Comparison of ENCODE assay signal across 9 cellular contexts in genomic region chr11:64267207-64267945, GRCh38. TPM values are rescaled to one million over a fixed set of nuclear protein-coding genes. Genes with fewer than 3 reads are reported as not detected.
DNase-seq lines count a peak whose midpoint lies in the region; ATAC-seq and TF ChIP-seq lines count a peak whose summit lies in the region.
"Had no signal": no experiment of that assay in that cellular context is flagged by ENCODE, and none has a peak within 500 bp of the region (broad histone marks: within the 10 kb centered on the region; RNA-seq: fewer than 3 reads in every experiment).

No MANE protein-coding gene starts in this region.

- H3K4me3 Mint-ChIP-seq in glutamatergic neuron (ENCODE audit: unreplicated experiment), result peak overlapping the region; percentile 55

- peaks cover 16% of the 10 kb centered on the region for H3K9me3 Mint-ChIP-seq in glutamatergic neuron (ENCODE audit: unreplicated experiment)
- H3K9me3 Mint-ChIP-seq: effector memory CD8-positive, alpha-beta T cell had no signal

- H3K4me3 ChIP-seq in HCT116 (replicated peaks in 1 of 2; ENCODE audit: low read depth in 1 of 2, low read length in 2 of 2) (no peak overlapping the region), RWPE2 (ENCODE audit: severe bottlenecking) (no peak overlapping the region), skeletal muscle tissue (ENCODE audit: low read length in 3 of 3) (no peak overlapping the region)

- no TSS peak for BruUV-seq in HCT116 (replicated peaks; lab: Mats Ljungman, UMichigan)

- DNase-seq in HCT116 (ENCODE audit: low read depth, low spot score) (no peak), RWPE2 (ENCODE audit: low spot score) (no peak), glutamatergic neuron (no peak), amygdala (lab: John Stamatoyannopoulos, UW) (no peak), cerebellar nuclear complex (lab: John Stamatoyannopoulos, UW) (no peak), MV-4-11 (lab: John Stamatoyannopoulos, UW) (no peak)
- DNase-seq: effector memory CD8-positive, alpha-beta T cell had no signal

- H3K4me1 ChIP-seq in HCT116 (ENCODE audit: control insufficient read depth in 1 of 2, insufficient read depth in 2 of 2, low read length in 2 of 2), result peaks cover 18 to 31% of the 10 kb centered on the region in 2 experiments; a peak in 3 of 4 replicates
- H3K4me1 ChIP-seq in RWPE2 (ENCODE audit: insufficient read depth, poor library complexity, severe bottlenecking), result peaks cover 27% of the 10 kb centered on the region
- peaks cover 23 to 32% (median 31%) of the 10 kb centered on the region in 3 donors for H3K4me1 ChIP-seq in skeletal muscle tissue (ENCODE audit: control insufficient read depth in 3 of 3, insufficient read depth in 3 of 3, low read length in 3 of 3)

- H4K20me1 ChIP-seq in HCT116 (ENCODE audit: insufficient read depth), result no peaks in the 10 kb centered on the region

- TF ChIP-seq CTCF in HCT116 (IDR thresholded peaks at IDR 0.05 in 2 of 3, conservative IDR thresholded peaks at IDR 0.05 in 1 of 3; ENCODE audit: borderline replicate concordance in 1 of 3, insufficient read depth in 1 of 3, low read depth in 2 of 3, low read length in 2 of 3), result no peak
- TF ChIP-seq CTCF in RWPE2 (IDR thresholded peaks at IDR 0.05; ENCODE audit: poor library complexity, severe bottlenecking), result no peak
- no peak for TF ChIP-seq CTCF in glutamatergic neuron (IDR thresholded peaks at IDR 0.05; ENCODE audit: partially characterized antibody, unreplicated experiment)

- no peak for TF ChIP-seq RAD21 in HCT116 (IDR thresholded peaks at IDR 0.05; ENCODE audit: low read depth)

- POLR2A ChIA-PET in HCT116 (lab: Charles Lee), result interaction anchor here (1.7 to 2.0 kb wide), 2 partner anchors 26 to 37 kb away, joined by 5 to 9 read pairs; partner anchors contain the start of genes ESRRA and FKBP2

- H3K27me3 ChIP-seq in HCT116 (ENCODE audit: insufficient read depth, low read length), result no peaks in the 10 kb centered on the region
- no peaks in the 10 kb centered on the region for H3K27me3 ChIP-seq in RWPE2 (ENCODE audit: insufficient read depth, poor library complexity, severe bottlenecking)
- H3K27me3 ChIP-seq in skeletal muscle tissue (ENCODE audit: control insufficient read depth in 3 of 3, insufficient read depth in 3 of 3, low read length in 3 of 3), result no peaks in the 10 kb centered on the region

- no peaks in the 10 kb centered on the region for H3K9me2 ChIP-seq in HCT116 (ENCODE audit: insufficient read depth)

- peak overlapping the region; percentile 34 for H3K27ac Mint-ChIP-seq in glutamatergic neuron (ENCODE audit: unreplicated experiment)

- no peak for TF ChIP-seq POLR2A in HCT116 (IDR thresholded peaks at IDR 0.05; ENCODE audit: borderline replicate concordance, extremely low read depth, insufficient read depth, insufficient read length)

- H3K27me3 Mint-ChIP-seq in glutamatergic neuron (ENCODE audit: unreplicated experiment), result peaks cover 17% of the 10 kb centered on the region
- H3K27me3 Mint-ChIP-seq: effector memory CD8-positive, alpha-beta T cell had no signal

- H2AFZ ChIP-seq in HCT116 (ENCODE audit: low read depth, low read length, poor library complexity, severe bottlenecking), result no peak overlapping the region

- peaks cover 5 to 27% of the 10 kb centered on the region in 2 experiments; a peak in 2 of 4 replicates for H3K36me3 ChIP-seq in HCT116 (ENCODE audit: control insufficient read depth in 1 of 2, insufficient read depth in 2 of 2, low read length in 2 of 2)
- H3K36me3 ChIP-seq in RWPE2 (ENCODE audit: low read depth), result peaks cover 38% of the 10 kb centered on the region
- peaks cover 19 to 28% (median 27%) of the 10 kb centered on the region in 3 donors for H3K36me3 ChIP-seq in skeletal muscle tissue (ENCODE audit: control insufficient read depth in 3 of 3, insufficient read depth in 3 of 3, low read length in 3 of 3)

- peaks cover 6% of the 10 kb centered on the region; the same call in 1 of the 2 replicates for H3K79me2 ChIP-seq in HCT116 (ENCODE audit: insufficient read depth, low read length)

- H3K27ac ChIP-seq in HCT116 (ENCODE audit: low read depth, low read length), result peak overlapping the region; percentile 95
- H3K27ac ChIP-seq in RWPE2 (ENCODE audit: poor library complexity, severe bottlenecking), result peak overlapping the region; percentile 92
- H3K27ac ChIP-seq in skeletal muscle tissue (ENCODE audit: low read depth, low read length), result peak overlapping the region; percentile 96

- RAD21 ChIA-PET in HCT116 (lab: Charles Lee; ENCODE audit: low non-redundant PET in 1 of 2, low total read pairs in 2 of 2, uncharacterized antibody in 2 of 2, unreplicated experiment in 2 of 2), result no interaction called here

- CTCF ChIA-PET in HCT116 (lab: Charles Lee), result no interaction called here

- H3K4me2 ChIP-seq in HCT116 (ENCODE audit: low read length), result peak overlapping the region; percentile 91

- H3K4me1 Mint-ChIP-seq in glutamatergic neuron (ENCODE audit: low read depth, unreplicated experiment), result peaks cover 2% of the 10 kb centered on the region

- H3K9ac ChIP-seq in HCT116 (ENCODE audit: low read length) (no peak overlapping the region), skeletal muscle tissue (ENCODE audit: low read depth in 1 of 3, low read length in 3 of 3) (peak overlapping the region; percentile 33 to 91 (median 38))

- H3K9me3 ChIP-seq in HCT116 (ENCODE audit: control insufficient read depth in 1 of 2, insufficient read depth in 1 of 2, low read depth in 1 of 2, low read length in 2 of 2), result no peaks in the 10 kb centered on the region
- no peaks in the 10 kb centered on the region for H3K9me3 ChIP-seq in RWPE2 (ENCODE audit: severe bottlenecking)
- no peaks in the 10 kb centered on the region for H3K9me3 ChIP-seq in skeletal muscle tissue (ENCODE audit: control insufficient read depth in 3 of 3, low read length in 3 of 3)

- ATAC-seq in HCT116 (no peak), RWPE2 (ENCODE audit: low read depth) (no peak), HG03521 (IDR thresholded peaks at IDR 0.05; ENCODE audit: unreplicated experiment) (no peak)
- ATAC-seq: effector memory CD8-positive, alpha-beta T cell had no signal

- H3K36me3 Mint-ChIP-seq in glutamatergic neuron (ENCODE audit: unreplicated experiment), result no peaks in the 10 kb centered on the region

- intact Hi-C loops in HCT116 (cut with micrococcal nuclease), result no loop called here

TF ChIP-seq in HCT116, 20 proteins besides CTCF, POLR2A, EP300 and RAD21 (continues in another document):
- no peak for TF ChIP-seq SP1 (IDR thresholded peaks at IDR 0.05; ENCODE audit: low read depth)
- no peak for TF ChIP-seq SIN3A (IDR thresholded peaks at IDR 0.05; ENCODE audit: low read depth)
- TF ChIP-seq JUND (IDR thresholded peaks at IDR 0.05), result no peak
- TF ChIP-seq REST (IDR thresholded peaks at IDR 0.05; ENCODE audit: low read depth), result no peak

RNA-seq across cellular contexts. Expression of gene PLCB3, which starts 16.0 kb away (rescaled TPM):
- total RNA-seq in HCT116 (2021; ENCODE audit: unreplicated experiment) (106 TPM), glutamatergic neuron (ENCODE audit: unreplicated experiment) (36.2 TPM), skeletal muscle tissue (9.4 TPM)
- 74.1 and 79.0 TPM in 2 replicates for polyA plus RNA-seq in HCT116 (2012)

RNA-seq across cellular contexts. Expression of gene BAD, which starts 17.1 kb away (rescaled TPM):
- 51.9 TPM for total RNA-seq in HCT116 (2021; ENCODE audit: unreplicated experiment)
- 36.3 and 48.6 TPM in 2 replicates for polyA plus RNA-seq in HCT116 (2012)
- total RNA-seq in glutamatergic neuron (ENCODE audit: unreplicated experiment), result 47.0 TPM
- total RNA-seq in skeletal muscle tissue, result 23.5 TPM

RNA-seq across cellular contexts. Expression of gene GPR137, which starts 18.3 kb away (rescaled TPM):
- total RNA-seq in HCT116 (2021; ENCODE audit: unreplicated experiment) (24.4 TPM), glutamatergic neuron (ENCODE audit: unreplicated experiment) (52.5 TPM), skeletal muscle tissue (6.3 TPM)
- 16.2 and 17.1 TPM in 2 replicates for polyA plus RNA-seq in HCT116 (2012)

RNA-seq across cellular contexts. Expression of gene PPP1R14B, which starts 20.6 kb away (rescaled TPM):
- 332 TPM for total RNA-seq in HCT116 (2021; ENCODE audit: unreplicated experiment)
- polyA plus RNA-seq in HCT116 (2012), result 232 and 272 TPM in 2 replicates
- 348 TPM for total RNA-seq in glutamatergic neuron (ENCODE audit: unreplicated experiment)
- total RNA-seq in skeletal muscle tissue, result 95.0 TPM

RNA-seq across cellular contexts. Expression of gene KCNK4, which starts 23.7 kb away (rescaled TPM):
- total RNA-seq in HCT116 (2021; ENCODE audit: unreplicated experiment), result not detected
- polyA plus RNA-seq in HCT116 (2012), result not detected in 2 replicates
- total RNA-seq in glutamatergic neuron (ENCODE audit: unreplicated experiment), result 0.47 TPM
- total RNA-seq in skeletal muscle tissue, result not detected
